In genomic region chr1:109482796-109483638, GRCh38 we compare ENCODE assay signal across 8 cellular contexts. TPM values are rescaled to one million over a fixed set of nuclear protein-coding genes. Genes with fewer than 3 reads are reported as not detected.
DNase-seq lines count a peak whose midpoint lies in the region; ATAC-seq and TF ChIP-seq lines count a peak whose summit lies in the region.

No MANE protein-coding gene starts in this region.

- H3K9me3 Mint-ChIP-seq in activated CD8-positive, alpha-beta memory T cell treated with anti-CD3 and anti-CD28 coated beads, Interleukin-2, amount 10 ng/mL, durations not matched to agents 7 days and 5 days (ENCODE audit: low read depth), result no peaks in the 10 kb centered on the region

- TF ChIP-seq CTCF in GM12875 (IDR thresholded peaks at IDR 0.05; ENCODE audit: borderline replicate concordance, insufficient read depth, low read depth, low read length), result no peak
- no peak for TF ChIP-seq CTCF in HCT116 (IDR thresholded peaks at IDR 0.05 in 2 of 3, conservative IDR thresholded peaks at IDR 0.05 in 1 of 3; ENCODE audit: borderline replicate concordance in 1 of 3, insufficient read depth in 1 of 3, low read depth in 2 of 3, low read length in 2 of 3)
- no peak for TF ChIP-seq CTCF in fibroblast of lung (conservative IDR thresholded peaks at IDR 0.05 in 1 of 2, IDR thresholded peaks at IDR 0.05 in 1 of 2; ENCODE audit: low read depth in 1 of 2, low read length in 2 of 2)
- peak; percentile 79 for TF ChIP-seq CTCF in neural cell (IDR thresholded peaks at IDR 0.05; ENCODE audit: poor library complexity, severe bottlenecking)

- H3K27me3 ChIP-seq in HCT116 (ENCODE audit: insufficient read depth, low read length) (0 out of 2 replicates have a peak, but pooled peaks cover 6% of the 10 kb centered on the region), fibroblast of lung (ENCODE audit: control insufficient read depth, insufficient read depth, low read length) (peaks cover 7% of the 10 kb centered on the region), neural cell (ENCODE audit: insufficient read depth, low read depth, low read length) (no peaks in the 10 kb centered on the region)

- BruUV-seq in HCT116 (replicated peaks; lab: Mats Ljungman, UMichigan), result no TSS peak

- H3K4me2 ChIP-seq in HCT116 (ENCODE audit: low read length), result peak overlapping the region; percentile 72
- H3K4me2 ChIP-seq in fibroblast of lung (ENCODE audit: extremely low read depth, insufficient read depth, low read length), result peak overlapping the region; percentile 99
- H3K4me2 ChIP-seq in neural cell (ENCODE audit: low read length), result peak overlapping the region; percentile 62

- H3F3A ChIP-seq in neural cell (ENCODE audit: insufficient read depth, low read length, poor library complexity, severe bottlenecking), result no peaks in the 10 kb centered on the region

- H3K4me1 ChIP-seq in HCT116 (ENCODE audit: control insufficient read depth in 1 of 2, insufficient read depth in 2 of 2, low read length in 2 of 2) (peaks cover 8 to 21% of the 10 kb centered on the region in 2 experiments; a peak in 3 of 4 replicates), fibroblast of lung (ENCODE audit: control insufficient read depth, extremely low read depth, insufficient read depth, low read length) (peaks cover 6% of the 10 kb centered on the region)

- no peak for TF ChIP-seq RAD21 in HCT116 (IDR thresholded peaks at IDR 0.05; ENCODE audit: low read depth)
- TF ChIP-seq RAD21 in neural cell (conservative IDR thresholded peaks at IDR 0.05), result peak; percentile 39

- no peaks in the 10 kb centered on the region for H3K36me3 Mint-ChIP-seq in activated CD8-positive, alpha-beta memory T cell treated with anti-CD3 and anti-CD28 coated beads, Interleukin-2, amount 10 ng/mL, durations not matched to agents 7 days and 5 days

- no peak for DNase-seq in HCT116 (ENCODE audit: low read depth, low spot score)
- DNase-seq in NCI-H1092 treated with DMSO at 0.1 percent for 48 hours (lab: John Stamatoyannopoulos, UW), result peak; percentile 93
- DNase-seq in activated CD8-positive, alpha-beta memory T cell treated with anti-CD3 and anti-CD28 coated beads, Interleukin-2, amount 10 ng/mL, durations not matched to agents 7 days and 5 days, result peak; percentile 67
- peak in 1 of 2 donors; percentile 26 for DNase-seq in fibroblast of lung (ENCODE audit: low read depth in 2 of 2)
- DNase-seq in COLO829 (ENCODE audit: low spot score), result no peak
- DNase-seq in foreskin melanocyte, result no peak

- H3K27ac ChIP-seq in HCT116 (ENCODE audit: low read depth, low read length) (no peak overlapping the region), fibroblast of lung (ENCODE audit: insufficient read depth, low read length) (no peak overlapping the region), neural cell (ENCODE audit: low read length) (peak overlapping the region; percentile 86)

- TF ChIP-seq POLR2A in HCT116 (IDR thresholded peaks at IDR 0.05; ENCODE audit: borderline replicate concordance, extremely low read depth, insufficient read depth, insufficient read length), result no peak

- CTCF ChIA-PET in HCT116 (lab: Charles Lee), result interaction anchor here (0.6 to 1.1 kb wide), 2 partner anchors 49 to 244 kb away, joined by 3 read pairs; no protein-coding TSS in a partner anchor
- CTCF ChIA-PET in activated CD8-positive, alpha-beta memory T cell treated with anti-CD3 and anti-CD28 coated beads, Interleukin-2, amount 10 ng/mL, durations not matched to agents 7 days and 5 days (lab: Charles Lee), result interaction anchor here (0.8 to 43.7 kb wide), 11 partner anchors 10 to 383 kb away, joined by 3 to 1550 read pairs (median 6); partner anchors contain the start of genes AMIGO1, CYB561D1, GNAI3 and GPR61

- H3K79me2 ChIP-seq in HCT116 (ENCODE audit: insufficient read depth, low read length) (0 out of 2 replicates have a peak, but pooled peaks cover 4% of the 10 kb centered on the region), fibroblast of lung (ENCODE audit: control insufficient read depth, insufficient read depth, low read length) (no peaks in the 10 kb centered on the region), neural cell (replicated peaks; ENCODE audit: insufficient read depth, low read length) (peaks cover 8% of the 10 kb centered on the region)

- POLR2A ChIA-PET in HCT116 (lab: Charles Lee), result interaction anchor here (0.6 kb wide), 1 partner anchor 368 kb away, joined by 3 read pairs; no protein-coding TSS in a partner anchor

- H3K4me1 Mint-ChIP-seq in activated CD8-positive, alpha-beta memory T cell treated with anti-CD3 and anti-CD28 coated beads, Interleukin-2, amount 10 ng/mL, durations not matched to agents 7 days and 5 days, result peaks cover 38% of the 10 kb centered on the region

- H3K36me3 ChIP-seq in HCT116 (ENCODE audit: control insufficient read depth in 1 of 2, insufficient read depth in 2 of 2, low read length in 2 of 2) (no peaks in the 10 kb centered on the region), fibroblast of lung (ENCODE audit: control insufficient read depth, insufficient read depth, low read length) (no peaks in the 10 kb centered on the region), neural cell (ENCODE audit: insufficient read depth, low read length) (no peaks in the 10 kb centered on the region)

- no peaks in the 10 kb centered on the region for H3K9me2 ChIP-seq in HCT116 (ENCODE audit: insufficient read depth)
- no peaks in the 10 kb centered on the region for H3K9me2 ChIP-seq in neural cell (ENCODE audit: insufficient read depth, low read length)

- peak overlapping the region; percentile 78 for H3K27ac Mint-ChIP-seq in activated CD8-positive, alpha-beta memory T cell treated with anti-CD3 and anti-CD28 coated beads, Interleukin-2, amount 10 ng/mL, durations not matched to agents 7 days and 5 days

- peaks cover 11% of the 10 kb centered on the region for H3K27me3 Mint-ChIP-seq in activated CD8-positive, alpha-beta memory T cell treated with anti-CD3 and anti-CD28 coated beads, Interleukin-2, amount 10 ng/mL, durations not matched to agents 7 days and 5 days

- H3K9me3 ChIP-seq in HCT116 (ENCODE audit: control insufficient read depth in 1 of 2, insufficient read depth in 1 of 2, low read depth in 1 of 2, low read length in 2 of 2), result no peaks in the 10 kb centered on the region
- H3K9me3 ChIP-seq in fibroblast of lung (ENCODE audit: control insufficient read depth, insufficient read depth, low read depth, low read length), result no peaks in the 10 kb centered on the region
- no peaks in the 10 kb centered on the region for H3K9me3 ChIP-seq in neural cell (ENCODE audit: low read length)

- H2AFZ ChIP-seq in HCT116 (ENCODE audit: low read depth, low read length, poor library complexity, severe bottlenecking) (no peak overlapping the region), fibroblast of lung (ENCODE audit: low read length) (peak overlapping the region; percentile 96), neural cell (ENCODE audit: low read depth, low read length) (peak overlapping the region; percentile 94)

- H4K20me1 ChIP-seq in HCT116 (ENCODE audit: insufficient read depth) (no peaks in the 10 kb centered on the region), fibroblast of lung (ENCODE audit: control insufficient read depth, extremely low read depth, insufficient read depth, low read length) (no peaks in the 10 kb centered on the region), neural cell (ENCODE audit: insufficient read depth) (no peaks in the 10 kb centered on the region)

- TF ChIP-seq EP300 in neural cell (conservative IDR thresholded peaks at IDR 0.05; ENCODE audit: poor library complexity, severe bottlenecking), result peak; percentile 13

- RAD21 ChIA-PET in HCT116 (lab: Charles Lee; ENCODE audit: low non-redundant PET in 1 of 2, low total read pairs in 2 of 2, uncharacterized antibody in 2 of 2, unreplicated experiment in 2 of 2), result interaction anchor here in 1 of 2 experiments (1.0 kb wide), 1 partner anchor 84 kb away, joined by 4 read pairs; no protein-coding TSS in a partner anchor

- intact Hi-C loops in HCT116 (cut with micrococcal nuclease), result loop anchor here (5.0 kb wide), 1 partner anchor 56 kb away; the partner anchor contains the start of gene PSMA5

- ATAC-seq in HCT116, result peak; percentile 17
- peak; percentile 52 for ATAC-seq in activated CD8-positive, alpha-beta memory T cell treated with anti-CD3 and anti-CD28 coated beads, Interleukin-2, amount 10 ng/mL, durations not matched to agents 7 days and 5 days

- H3K4me3 Mint-ChIP-seq in activated CD8-positive, alpha-beta memory T cell treated with anti-CD3 and anti-CD28 coated beads, Interleukin-2, amount 10 ng/mL, durations not matched to agents 7 days and 5 days, result peak overlapping the region; percentile 93

- H3K4me3 ChIP-seq in GM12875 (ENCODE audit: low read depth, low read length) (peak overlapping the region; percentile 52), HCT116 (replicated peaks in 1 of 2; ENCODE audit: low read depth in 1 of 2, low read length in 2 of 2) (peak overlapping the region; percentile 43 to 91), fibroblast of lung (replicated peaks in 1 of 4; ENCODE audit: control extremely low read depth in 1 of 4, insufficient read depth in 1 of 4, low read depth in 3 of 4, low read length in 4 of 4) (peak overlapping the region; percentile 67 to 76 (median 70)), neural cell (ENCODE audit: low read length) (peak overlapping the region; percentile 72)

- no peak overlapping the region for H3K9ac ChIP-seq in HCT116 (ENCODE audit: low read length)
- no peak overlapping the region for H3K9ac ChIP-seq in fibroblast of lung (ENCODE audit: insufficient read depth, low read length)
- peak overlapping the region; percentile 80 for H3K9ac ChIP-seq in neural cell (ENCODE audit: low read length)

RNA-seq across cellular contexts. Expression of gene ATXN7L2, which starts 0.7 kb away (rescaled TPM):
- total RNA-seq in HCT116 (2021; ENCODE audit: unreplicated experiment), result 7.2 TPM
- 5.9 and 6.1 TPM in 2 replicates for polyA plus RNA-seq in HCT116 (2012)
- 10 to 100 TPM; 10.4 to 11.1 TPM for total RNA-seq in activated CD8-positive, alpha-beta memory T cell treated with anti-CD3 and anti-CD28 coated beads, Interleukin-2, amount 10 ng/mL, durations not matched to agents 7 days and 5 days
- 1.5 and 2.0 TPM in 2 replicates for total RNA-seq in fibroblast of lung
- polyA plus RNA-seq in fibroblast of lung, result 0.86 and 1.6 TPM in 2 replicates
- polyA plus RNA-seq in fibroblast of lung (2012), result 1.3 and 2.7 TPM in 2 replicates
- polyA minus RNA-seq in fibroblast of lung (ENCODE audit: low replicate concordance), result 1.9 and 2.7 TPM in 2 replicates
- polyA plus RNA-seq in neural cell, result 14.3 and 16.9 TPM in 2 replicates
- polyA minus RNA-seq in neural cell, result 11.4 and 12.7 TPM in 2 replicates

RNA-seq across cellular contexts. Expression of gene CYB561D1, which starts 10.9 kb away (rescaled TPM):
- 5.9 TPM for total RNA-seq in HCT116 (2021; ENCODE audit: unreplicated experiment)
- polyA plus RNA-seq in HCT116 (2012), result 4.5 and 5.4 TPM in 2 replicates
- total RNA-seq in activated CD8-positive, alpha-beta memory T cell treated with anti-CD3 and anti-CD28 coated beads, Interleukin-2, amount 10 ng/mL, durations not matched to agents 7 days and 5 days, result 10 to 100 TPM; 11.0 to 15.0 TPM
- total RNA-seq in fibroblast of lung, result 5.1 and 6.6 TPM in 2 replicates
- polyA plus RNA-seq in fibroblast of lung, result 4.7 and 5.1 TPM in 2 replicates
- 4.3 and 5.6 TPM in 2 replicates for polyA plus RNA-seq in fibroblast of lung (2012)
- 9.3 and 15.4 TPM in 2 replicates for polyA minus RNA-seq in fibroblast of lung (ENCODE audit: low replicate concordance)
- polyA plus RNA-seq in neural cell, result 7.2 and 9.2 TPM in 2 replicates
- 9.8 and 11.7 TPM in 2 replicates for polyA minus RNA-seq in neural cell

RNA-seq across cellular contexts. Expression of gene SYPL2, which starts 16.7 kb away (rescaled TPM):
- total RNA-seq in HCT116 (2021; ENCODE audit: unreplicated experiment), result 1.3 TPM
- polyA plus RNA-seq in HCT116 (2012), result 0.49 and 0.91 TPM in 2 replicates
- not detected for total RNA-seq in activated CD8-positive, alpha-beta memory T cell treated with anti-CD3 and anti-CD28 coated beads, Interleukin-2, amount 10 ng/mL, durations not matched to agents 7 days and 5 days
- total RNA-seq in fibroblast of lung, result 0.26 and 1.7 TPM in 2 replicates
- polyA plus RNA-seq in fibroblast of lung, result 1.8 and 1.9 TPM in 2 replicates
- 1.3 and 1.6 TPM in 2 replicates for polyA plus RNA-seq in fibroblast of lung (2012)
- 1.8 and 2.6 TPM in 2 replicates for polyA minus RNA-seq in fibroblast of lung (ENCODE audit: low replicate concordance)
- not detected in 2 replicates for polyA plus RNA-seq in neural cell
- not detected in 2 replicates for polyA minus RNA-seq in neural cell

RNA-seq across cellular contexts. Expression of gene AMIGO1, which starts 26.5 kb away (rescaled TPM):
- total RNA-seq in HCT116 (2021; ENCODE audit: unreplicated experiment) (0.10 TPM), fibroblast of lung (1.8 and 2.5 TPM in 2 replicates)
- polyA plus RNA-seq in HCT116 (2012), result 0.05 and 0.06 TPM in 2 replicates
- total RNA-seq in activated CD8-positive, alpha-beta memory T cell treated with anti-CD3 and anti-CD28 coated beads, Interleukin-2, amount 10 ng/mL, durations not matched to agents 7 days and 5 days, result under 1 TPM; 0.20 to 0.26 TPM
- polyA plus RNA-seq in fibroblast of lung (0.40 and 0.57 TPM in 2 replicates), neural cell (12.0 and 12.6 TPM in 2 replicates)
- 0.86 and 1.3 TPM in 2 replicates for polyA plus RNA-seq in fibroblast of lung (2012)
- polyA minus RNA-seq in fibroblast of lung (ENCODE audit: low replicate concordance) (1.1 and 2.0 TPM in 2 replicates), neural cell (14.9 and 15.6 TPM in 2 replicates)

RNA-seq across cellular contexts. Expression of gene GPR61, which starts 56.7 kb away (rescaled TPM):
- total RNA-seq in HCT116 (2021; ENCODE audit: unreplicated experiment), result not detected
- 0.07 and 0.16 TPM in 2 replicates for polyA plus RNA-seq in HCT116 (2012)
- under 1 TPM in 1 of 2 experiments, not detected in 1; 0.16 TPM for total RNA-seq in activated CD8-positive, alpha-beta memory T cell treated with anti-CD3 and anti-CD28 coated beads, Interleukin-2, amount 10 ng/mL, durations not matched to agents 7 days and 5 days
- total RNA-seq in fibroblast of lung, result 0.26 TPM in 1 of 2 replicates, not detected in the other
- 0.01 TPM in 1 of 2 replicates, not detected in the other for polyA plus RNA-seq in fibroblast of lung
- 0.15 TPM in 1 of 2 replicates, not detected in the other for polyA plus RNA-seq in fibroblast of lung (2012)
- not detected in 2 replicates for polyA minus RNA-seq in fibroblast of lung (ENCODE audit: low replicate concordance)
- polyA plus RNA-seq in neural cell, result 9.7 and 13.2 TPM in 2 replicates
- 12.4 and 14.1 TPM in 2 replicates for polyA minus RNA-seq in neural cell

Comparison
In these comparisons a context has a peak if more than half of its experiments do, and no peak if none do; other contexts are left out.
1. DNase-seq: peak in NCI-H1092 treated with DMSO at 0.1 percent for 48 hours (single experiment) and activated CD8-positive, alpha-beta memory T cell treated with anti-CD3 and anti-CD28 coated beads, Interleukin-2, amount 10 ng/mL, durations not matched to agents 7 days and 5 days (single experiment); none in HCT116 (single experiment), COLO829 (single experiment) and foreskin melanocyte (single experiment).
2. Peak in every context shown above with its lines, with median percentiles within 50 percentile points of each other: H3K4me3 ChIP-seq and H3K4me2 ChIP-seq.